ENCODE assay signal across 15 cellular contexts in the genomic region with DNA sequence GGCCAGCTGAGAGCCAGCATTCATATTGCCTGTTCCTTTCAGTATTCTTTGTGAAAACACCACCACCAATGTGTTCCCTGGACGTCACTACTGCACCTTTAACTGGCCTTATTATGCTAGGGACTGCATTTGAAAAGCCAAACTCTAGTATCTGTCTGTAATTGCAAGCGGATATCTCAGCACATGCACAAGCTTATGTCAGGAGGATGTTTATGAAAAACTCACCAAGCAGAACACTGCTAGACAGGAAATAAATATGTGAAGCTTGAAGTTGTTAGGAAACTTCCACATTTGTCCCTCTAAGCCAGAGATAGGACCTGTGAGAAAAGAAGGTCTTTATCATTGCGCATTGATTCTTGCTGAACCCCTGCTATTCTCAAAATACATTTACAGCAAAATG.
DNase-seq lines count a peak whose midpoint lies in the region; ATAC-seq and TF ChIP-seq lines count a peak whose summit lies in the region.
"Had no signal": no experiment of that assay in that cellular context is flagged by ENCODE, and none has a peak within 500 bp of the region (broad histone marks: within the 10 kb centered on the region; RNA-seq: fewer than 3 reads in every experiment).

No MANE protein-coding gene starts in this region.

- H3K9me3 ChIP-seq in stomach smooth muscle (ENCODE audit: control insufficient read depth in 2 of 2, low read length in 2 of 2) (no peaks in the 10 kb centered on the region), upper lobe of left lung (no peaks in the 10 kb centered on the region)
- H3K9me3 ChIP-seq: BE2C, thoracic aorta had no signal

- TF ChIP-seq CTCF in endothelial cell (IDR thresholded peaks at IDR 0.05; ENCODE audit: unreplicated experiment) (no peak), mesothelial cell of epicardium (IDR thresholded peaks at IDR 0.05; ENCODE audit: unreplicated experiment) (no peak), upper lobe of left lung (IDR thresholded peaks at IDR 0.05) (no peak), lower leg skin (IDR thresholded peaks at IDR 0.05) (no peak)

- DNase-seq in endothelial cell (ENCODE audit: low spot score) (no peak), mesothelial cell of epicardium (ENCODE audit: low spot score in 2 of 2, unreplicated experiment in 2 of 2) (no peak), upper lobe of left lung (no peak), lower leg skin (ENCODE audit: low spot score in 2 of 2) (no peak)
- DNase-seq: BE2C; central memory CD4-positive, alpha-beta T cell; DMS153; effector memory CD4-positive, alpha-beta T cell; NCI-H69; T-cell had no signal

- H3K9ac ChIP-seq in stomach smooth muscle (ENCODE audit: low read length in 2 of 2) = no peak overlapping the region
- H3K9ac ChIP-seq: neural progenitor cell had no signal

- H3K27me3 Mint-ChIP-seq in endothelial cell (ENCODE audit: unreplicated experiment) (peaks cover 1% of the 10 kb centered on the region), mesothelial cell of epicardium (ENCODE audit: low read depth) (no peaks in the 10 kb centered on the region)

- H3K9me3 Mint-ChIP-seq in endothelial cell (ENCODE audit: unreplicated experiment) = no peaks in the 10 kb centered on the region
- no peaks in the 10 kb centered on the region for H3K9me3 Mint-ChIP-seq in mesothelial cell of epicardium
- H3K9me3 Mint-ChIP-seq: neural progenitor cell, T-cell had no signal

- H3K27ac ChIP-seq in stomach smooth muscle (ENCODE audit: low read length) = peak overlapping the region; percentile 13
- H3K27ac ChIP-seq in upper lobe of left lung = peak overlapping the region in 2 of 4 donors; percentile 18 to 50
- H3K27ac ChIP-seq: neural progenitor cell, thoracic aorta had no signal

- H3K4me1 Mint-ChIP-seq in endothelial cell (ENCODE audit: unreplicated experiment) = peaks cover 27% of the 10 kb centered on the region
- peaks cover 22% of the 10 kb centered on the region for H3K4me1 Mint-ChIP-seq in mesothelial cell of epicardium
- H3K4me1 Mint-ChIP-seq: neural progenitor cell had no signal

- H3K27me3 ChIP-seq in stomach smooth muscle (ENCODE audit: control insufficient read depth in 1 of 2, insufficient read depth in 2 of 2, low read length in 2 of 2) (no peaks in the 10 kb centered on the region), upper lobe of left lung (no peaks in the 10 kb centered on the region)
- H3K27me3 ChIP-seq: BE2C, neural progenitor cell had no signal

- TF ChIP-seq POLR2A in upper lobe of left lung (IDR thresholded peaks at IDR 0.05) (no peak), lower leg skin (IDR thresholded peaks at IDR 0.05) (no peak)

- H3K36me3 Mint-ChIP-seq in endothelial cell (ENCODE audit: low read depth, unreplicated experiment) = no peaks in the 10 kb centered on the region
- H3K36me3 Mint-ChIP-seq in mesothelial cell of epicardium = no peaks in the 10 kb centered on the region
- H3K36me3 Mint-ChIP-seq: neural progenitor cell, T-cell had no signal

- H3K27ac Mint-ChIP-seq in endothelial cell (ENCODE audit: unreplicated experiment) (peak overlapping the region; percentile 22), mesothelial cell of epicardium (peak overlapping the region; percentile 50)
- H3K27ac Mint-ChIP-seq: neural progenitor cell, T-cell had no signal

- no peaks in the 10 kb centered on the region for H3K36me3 ChIP-seq in stomach smooth muscle (ENCODE audit: control insufficient read depth in 2 of 2, insufficient read depth in 2 of 2, low read length in 2 of 2)
- H3K36me3 ChIP-seq in upper lobe of left lung = no peaks in the 10 kb centered on the region
- H3K36me3 ChIP-seq: BE2C, neural progenitor cell, thoracic aorta had no signal

- H3K4me3 ChIP-seq in stomach smooth muscle (ENCODE audit: low read length in 2 of 2) (no peak overlapping the region), upper lobe of left lung (no peak overlapping the region), lower leg skin (ENCODE audit: low read depth, poor library complexity, severe bottlenecking) (no peak overlapping the region)
- H3K4me3 ChIP-seq: neural progenitor cell, thoracic aorta had no signal

- 57 to 67% methylated on average over 3 of the region's 3 CpGs for WGBS in upper lobe of left lung, 2 donors
- 51 to 64% methylated on average over 3 of the region's 3 CpGs for WGBS in lower leg skin, 2 donors

- intact Hi-C loops in lower leg skin (cut with DNase I; ENCODE audit: low total_unique reads) = no loop called here

- H3K4me3 Mint-ChIP-seq in endothelial cell (ENCODE audit: unreplicated experiment) = no peak overlapping the region
- no peak overlapping the region for H3K4me3 Mint-ChIP-seq in mesothelial cell of epicardium
- H3K4me3 Mint-ChIP-seq: neural progenitor cell, T-cell had no signal

- H3K4me1 ChIP-seq in stomach smooth muscle (ENCODE audit: control insufficient read depth, insufficient read depth, low read length) (peaks cover 13% of the 10 kb centered on the region), upper lobe of left lung (peaks cover 5 to 21% (median 9%) of the 10 kb centered on the region in 4 donors)
- H3K4me1 ChIP-seq: BE2C, neural progenitor cell had no signal

- no peak for TF ChIP-seq EP300 in upper lobe of left lung (IDR thresholded peaks at IDR 0.05)

- ATAC-seq in HG03175 (IDR thresholded peaks at IDR 0.05; ENCODE audit: unreplicated experiment) (peak; percentile 55), upper lobe of left lung (ENCODE audit: low FRiP score in 2 of 2) (no peak), GM21737 (IDR thresholded peaks at IDR 0.05; ENCODE audit: unreplicated experiment) (no peak)
